ENCODE assay signal across 7 cellular contexts in the genomic region with DNA sequence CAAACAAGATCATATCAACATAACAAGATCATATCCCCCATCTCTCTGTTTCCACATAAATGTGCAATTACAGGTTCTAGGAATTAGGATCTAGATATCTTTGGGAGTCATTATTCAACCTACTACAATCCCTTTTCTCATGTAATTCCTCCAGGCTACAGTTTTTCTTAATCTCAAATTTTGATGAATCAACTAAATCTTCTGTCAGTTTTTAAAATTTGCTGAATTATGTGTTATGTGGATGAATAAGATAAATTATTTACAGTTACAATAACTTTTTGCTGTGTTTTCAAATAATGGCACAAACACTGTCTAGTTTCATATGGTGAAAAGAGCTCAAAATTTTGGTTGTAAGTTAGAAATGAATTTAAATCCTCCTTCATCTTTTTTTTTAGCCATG.
"Had no signal": no experiment of that assay in that cellular context is flagged by ENCODE, and none has a peak within 500 bp of the region (broad histone marks: within the 10 kb centered on the region; RNA-seq: fewer than 3 reads in every experiment).

No MANE protein-coding gene starts in this region.

- ATAC-seq: GM23338, HCT116 had no signal

- H3K36me3 ChIP-seq: HAP-1 had no signal

- H3K4me2 ChIP-seq: GM23338 had no signal

- DNase-seq: H7, HFFc6, KG1 had no signal

- H3K9me3 ChIP-seq: HAP-1 had no signal

- H3K27ac ChIP-seq: HL-60 had no signal

- H3K4me1 ChIP-seq: HAP-1 had no signal

- H3K4me3 ChIP-seq: GM23338, HAP-1 had no signal
